ENCODE assay signal across 8 cellular contexts in genomic region chr3:14947105-14947885, GRCh38. TPM values are rescaled to one million over a fixed set of nuclear protein-coding genes. Genes with fewer than 3 reads are reported as not detected.
DNase-seq lines count a peak whose midpoint lies in the region; ATAC-seq and TF ChIP-seq lines count a peak whose summit lies in the region.

Gene NR2C2, plus strand, starts transcription at chr3:14947583. Its CDS starts 56,332 bp downstream, at chr3:15003915.

- peak; percentile 49 for ATAC-seq in GM21423 (IDR thresholded peaks at IDR 0.05; ENCODE audit: unreplicated experiment)

- peak within 1 kb of the TSS; percentile 97 for H3K4me3 ChIP-seq in HUES64 (ENCODE audit: low read length)
- peak within 1 kb of the TSS; percentile 75 to 99 for H3K4me3 ChIP-seq in esophagus (ENCODE audit: low read depth in 1 of 2, low read length in 2 of 2)
- H3K4me3 ChIP-seq in muscle layer of colon (ENCODE audit: low read depth in 1 of 2, low read length in 2 of 2) = peak within 1 kb of the TSS; percentile 75 to 93

- H3K9ac ChIP-seq in HUES64 (ENCODE audit: low read depth, low read length) (peak within 1 kb of the TSS; percentile 99), muscle layer of colon (ENCODE audit: low read length) (peak within 1 kb of the TSS; percentile 91)

- peak; percentile 81 for DNase-seq in Caki2 (ENCODE audit: low read depth)
- DNase-seq in activated T-cell treated with anti-CD3 and anti-CD28 coated beads, Interleukin-2, amount 50 U/mL, for 1 hour = peak; percentile 89
- DNase-seq in stimulated activated CD8-positive, alpha-beta memory T cell treated with anti-CD3 and anti-CD28 coated beads, Interleukin-7, amount 100 ng/mL, for 1 hour (ENCODE audit: low read depth in 2 of 2) = peak; percentile 73

- WGBS in HUES64 = under 1% methylated on average over 107 of the region's 108 CpGs
- WGBS in esophagus, 2 donors = 1% methylated on average over 75 to 108 of the region's 108 CpGs

- peaks cover 30% of the 10 kb centered on the region for H3K4me1 ChIP-seq in HUES64 (ENCODE audit: insufficient read depth, low read length)
- H3K4me1 ChIP-seq in esophagus (ENCODE audit: control insufficient read depth in 2 of 2, insufficient read depth in 2 of 2, low read length in 1 of 2) = no peaks in the 10 kb centered on the region
- peaks cover 33% of the 10 kb centered on the region for H3K4me1 ChIP-seq in muscle layer of colon (ENCODE audit: insufficient read depth, low read length)

- H3K27ac ChIP-seq in HUES64 (ENCODE audit: low read depth, low read length) (peak within 1 kb of the TSS; percentile 100), esophagus (ENCODE audit: low read depth in 2 of 2, low read length in 1 of 2) (peak within 1 kb of the TSS; percentile 99 to 100), muscle layer of colon (ENCODE audit: low read depth, low read length) (peak within 1 kb of the TSS; percentile 99)

- H3K27me3 ChIP-seq in HUES64 (ENCODE audit: insufficient read depth, low read length) (no peaks in the 10 kb centered on the region), esophagus (ENCODE audit: control insufficient read depth in 1 of 2, insufficient read depth in 2 of 2, low read length in 2 of 2) (no peaks in the 10 kb centered on the region), muscle layer of colon (ENCODE audit: control insufficient read depth in 1 of 2, insufficient read depth in 2 of 2, low read length in 2 of 2) (no peaks in the 10 kb centered on the region)

- in situ Hi-C loops in Caki2 (cut with HindIII; ENCODE audit: low pct_unique_long_range_greater_than_20kb, low sequenced_read_pairs) = no loop called here

- H3K36me3 ChIP-seq in HUES64 (ENCODE audit: insufficient read depth, low read length) (peaks cover 51% of the 10 kb centered on the region), esophagus (ENCODE audit: control insufficient read depth in 2 of 2, insufficient read depth in 2 of 2, low read length in 1 of 2) (no peaks in the 10 kb centered on the region), muscle layer of colon (ENCODE audit: insufficient read depth, low read length) (peaks cover 7% of the 10 kb centered on the region)

- H3K9me3 ChIP-seq in HUES64 (ENCODE audit: insufficient read depth, low read depth, low read length) (no peaks in the 10 kb centered on the region), esophagus (ENCODE audit: control insufficient read depth in 2 of 2, insufficient read depth in 1 of 2, low read depth in 1 of 2, low read length in 1 of 2) (no peaks in the 10 kb centered on the region), muscle layer of colon (ENCODE audit: low read length) (no peaks in the 10 kb centered on the region)

TF ChIP-seq in PFSK-1, 5 proteins besides CTCF, POLR2A, EP300 and RAD21:
- peak; percentile 53 for TF ChIP-seq POLR2AphosphoS5 (IDR thresholded peaks at IDR 0.05; ENCODE audit: low read depth, low read length)
- TF ChIP-seq FOXP2 (optimal IDR thresholded peaks at IDR 0.05; ENCODE audit: borderline replicate concordance, extremely low read depth, extremely low read length, insufficient read depth) = peak; percentile 13
- TF ChIP-seq SIN3A (IDR thresholded peaks at IDR 0.05; ENCODE audit: borderline replicate concordance, insufficient read depth, low read length) = no peak

RNA-seq across cellular contexts. Expression of gene NR2C2, which starts in this region (rescaled TPM):
- total RNA-seq in Caki2 (2014; rRNA removed; shearing (Covaris generic); ENCODE audit: low replicate concordance) = 3.1 TPM in 2 replicates
- polyA plus RNA-seq in HUES64 (2013, experiment 1 of 2) = 17.5 TPM
- polyA plus RNA-seq in HUES64 (2013, experiment 2 of 2) = 19.7 TPM
- polyA plus RNA-seq in PFSK-1 (2012; ENCODE audit: insufficient read length, low read depth) = 18.0 TPM
- polyA plus RNA-seq in esophagus = 1 to 10 TPM; 5.0 to 6.1 TPM

Comparison
In these comparisons a context has a peak if more than half of its experiments do, and no peak if none do; other contexts are left out.
1. Peak in every context shown above with its lines: DNase-seq, ATAC-seq, H3K4me3 ChIP-seq and H3K27ac ChIP-seq.